In genomic region chr19:47228168-47228936, GRCh38 we compare ENCODE assay signal across 2 cellular contexts.
TF ChIP-seq lines count a peak whose summit lies in the region.

No MANE protein-coding gene starts in this region.

TF ChIP-seq in HCT116, 20 proteins besides CTCF, POLR2A, EP300 and RAD21 (continued from another document):
- no peak for TF ChIP-seq REST (IDR thresholded peaks at IDR 0.05; ENCODE audit: low read depth)
- peak; percentile 13; the same call in 1 of the 2 replicates for TF ChIP-seq SIN3A (IDR thresholded peaks at IDR 0.05; ENCODE audit: low read depth)

TF ChIP-seq in liver, 16 proteins besides CTCF, POLR2A, EP300 and RAD21 (continued from another document):
- TF ChIP-seq ZBTB33 (IDR thresholded peaks at IDR 0.05) (no peak), REST (IDR thresholded peaks at IDR 0.05) (no peak), TAF1 (conservative IDR thresholded peaks at IDR 0.05) (no peak), FOXA2 (IDR thresholded peaks at IDR 0.05) (no peak), RXRA (IDR thresholded peaks at IDR 0.05) (no peak), JUND (IDR thresholded peaks at IDR 0.05) (no peak), HNF4A (conservative IDR thresholded peaks at IDR 0.05) (no peak)
